ENCODE assay signal across 30 cellular contexts in the genomic region with DNA sequence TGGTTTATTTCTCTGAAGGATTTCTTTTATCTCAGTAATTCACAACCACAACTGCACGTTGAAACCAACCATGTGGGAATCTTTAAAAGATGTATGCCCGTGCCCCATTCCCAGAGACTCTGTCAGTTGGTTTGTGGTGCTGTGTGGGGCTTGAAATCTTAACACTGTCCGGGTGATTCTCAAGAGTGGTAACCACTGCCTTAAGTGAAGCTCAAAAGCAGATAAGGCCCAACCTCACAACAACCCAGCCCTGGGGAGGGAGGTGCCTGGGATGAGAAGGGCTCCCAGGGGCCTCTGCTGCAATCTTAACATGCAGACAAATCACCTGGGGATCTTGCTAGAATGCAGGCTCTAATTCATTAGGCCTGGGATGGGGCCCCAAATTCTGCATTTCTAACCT. TPM values are rescaled to one million over a fixed set of nuclear protein-coding genes. Genes with fewer than 3 reads are reported as not detected.
"Had no signal": no experiment of that assay in that cellular context is flagged by ENCODE, and none has a peak within 500 bp of the region (broad histone marks: within the 10 kb centered on the region; RNA-seq: fewer than 3 reads in every experiment).

No MANE protein-coding gene starts in this region.

- DNase-seq: activated CD4-positive, alpha-beta T cell treated with anti-CD3 and anti-CD28 coated beads for 48 hours; activated CD4-positive, alpha-beta T cell treated with anti-CD3 and anti-CD28 coated beads, Interleukin-2, amount 50 U/mL, for 1 hour; activated CD4-positive, alpha-beta T cell treated with anti-CD3 and anti-CD28 coated beads, Interleukin-2, amount 50 U/mL, for 48 hours; activated CD8-positive, alpha-beta memory T cell treated with anti-CD3 and anti-CD28 coated beads for 24 hours; activated CD8-positive, alpha-beta T cell treated with anti-CD3 and anti-CD28 coated beads for 36 hours; activated effector memory CD4-positive, alpha-beta T cell treated with Interleukin-2 at 50 U/mL for 16 hours; activated gamma-delta T cell treated with Interleukin-2 at 50 U/mL for 16 hours; activated naive CD4-positive, alpha-beta T cell treated with anti-CD3 and anti-CD28 coated beads, Interleukin-2, amount 50 U/mL, for 16 hours; activated naive CD4-positive, alpha-beta T cell treated with Interleukin-2 at 50 U/mL for 16 hours; activated T-cell treated with anti-CD3 and anti-CD28 coated beads, Interleukin-2, amount 50 U/mL, for 4 hours; amygdala; aorta; body of pancreas; caudate nucleus; cortex of kidney; dermis blood vessel endothelial cell; effector CD4-positive, alpha-beta T cell; effector memory CD8-positive, alpha-beta T cell; erythroblast; esophagus squamous epithelium; foreskin melanocyte; heart right ventricle; T-helper 1 cell; T-helper 17 cell; T1000 had no signal

- FAIRE-seq: colon had no signal

- H3K27ac ChIP-seq: body of pancreas, esophagus squamous epithelium, gastroesophageal sphincter, heart right ventricle had no signal

- ATAC-seq: activated CD4-positive, CD25-positive, alpha-beta regulatory T cell treated with anti-CD3 and anti-CD28 coated beads, Interleukin-2, amount 50 U/mL, for 24 hours; activated CD8-positive, alpha-beta T cell treated with anti-CD3 and anti-CD28 coated beads for 36 hours; activated T-cell treated with anti-CD3 and anti-CD28 coated beads, Interleukin-2, amount 50 U/mL, for 4 hours; activated T-helper 17 cell treated with anti-CD3 and anti-CD28 coated beads, Interleukin-2, amount 50 U/mL, for 72 hours; body of pancreas; effector memory CD8-positive, alpha-beta T cell; gastroesophageal sphincter; heart right ventricle; T-helper 17 cell; WTC11 had no signal

- H3K4me1 ChIP-seq: gastroesophageal sphincter had no signal

- H3K27me3 ChIP-seq: body of pancreas, esophagus squamous epithelium, gastroesophageal sphincter had no signal

- H3K9me3 ChIP-seq: body of pancreas, esophagus squamous epithelium, gastroesophageal sphincter had no signal

- H3K36me3 ChIP-seq: heart right ventricle had no signal

- H3K4me3 ChIP-seq: body of pancreas, esophagus squamous epithelium, gastroesophageal sphincter, heart right ventricle had no signal

RNA-seq across cellular contexts. Expression of gene AOX1, which starts 13.4 kb away (rescaled TPM):
- total RNA-seq: T-helper 17 cell had no signal
